Comparison of ENCODE assay signal across 18 cellular contexts in genomic region chr2:54956392-54956722, GRCh38.
DNase-seq lines count a peak whose midpoint lies in the region; ATAC-seq and TF ChIP-seq lines count a peak whose summit lies in the region.
"Had no signal": no experiment of that assay in that cellular context is flagged by ENCODE, and none has a peak within 500 bp of the region (broad histone marks: within the 10 kb centered on the region; RNA-seq: fewer than 3 reads in every experiment).

No MANE protein-coding gene starts in this region.

- no peaks in the 10 kb centered on the region for H3K36me3 Mint-ChIP-seq in natural killer cell treated with Interleukin-12 subunit alpha and Interleukin-12 subunit beta and Interleukin-15 and Interleukin-18, amount 100 ng/mL, for 72 hours
- H3K36me3 Mint-ChIP-seq in activated CD8-positive, alpha-beta memory T cell treated with anti-CD3 and anti-CD28 coated beads, Interleukin-2, amount 10 ng/mL, durations not matched to agents 7 days and 5 days: peaks cover 2% of the 10 kb centered on the region

- no peak for ATAC-seq in natural killer cell treated with Interleukin-12 subunit alpha and Interleukin-12 subunit beta and Interleukin-15 and Interleukin-18, amount 100 ng/mL, for 72 hours
- ATAC-seq in HG03139 (IDR thresholded peaks at IDR 0.05; ENCODE audit: unreplicated experiment) (no peak), HG03280 (IDR thresholded peaks at IDR 0.05; ENCODE audit: unreplicated experiment) (no peak)
- no peak for ATAC-seq in activated CD8-positive, alpha-beta memory T cell treated with anti-CD3 and anti-CD28 coated beads, Interleukin-2, amount 10 ng/mL, durations not matched to agents 7 days and 5 days

- peaks cover 46 to 48% of the 10 kb centered on the region in 2 donors for H3K4me1 Mint-ChIP-seq in natural killer cell treated with Interleukin-12 subunit alpha and Interleukin-12 subunit beta and Interleukin-15 and Interleukin-18, amount 100 ng/mL, for 72 hours (ENCODE audit: low read depth in 2 of 2)
- peaks cover 15% of the 10 kb centered on the region for H3K4me1 Mint-ChIP-seq in activated CD8-positive, alpha-beta memory T cell treated with anti-CD3 and anti-CD28 coated beads, Interleukin-2, amount 10 ng/mL, durations not matched to agents 7 days and 5 days

- no peaks in the 10 kb centered on the region for H3K27me3 ChIP-seq in esophagus squamous epithelium

- DNase-seq in Caki2 (ENCODE audit: low read depth) (peak; percentile 62), MV-4-11 (lab: John Stamatoyannopoulos, UW) (peak; percentile 13), esophagus squamous epithelium (lab: John Stamatoyannopoulos, UW) (no peak)
- DNase-seq in natural killer cell treated with Interleukin-12 subunit alpha and Interleukin-12 subunit beta and Interleukin-15 and Interleukin-18, amount 100 ng/mL, for 72 hours (ENCODE audit: low spot score): no peak
- DNase-seq in activated CD8-positive, alpha-beta memory T cell treated with anti-CD3 and anti-CD28 coated beads, Interleukin-2, amount 10 ng/mL, durations not matched to agents 7 days and 5 days: no peak
- DNase-seq: activated effector memory CD4-positive, alpha-beta T cell treated with anti-CD3 and anti-CD28 coated beads, Interleukin-2, amount 50 U/mL, for 16 hours; kidney glomerular epithelial cell; NCI-H2171 treated with DMSO at 0.1 percent for 48 hours; NCI-H526 treated with DMSO at 0.1 percent for 48 hours; psoas muscle; SHP77 treated with DMSO at 0.1 percent for 48 hours; stimulated activated naive CD4-positive, alpha-beta T cell had no signal

- H3K27me3 Mint-ChIP-seq in natural killer cell treated with Interleukin-12 subunit alpha and Interleukin-12 subunit beta and Interleukin-15 and Interleukin-18, amount 100 ng/mL, for 72 hours: no peaks in the 10 kb centered on the region
- no peaks in the 10 kb centered on the region for H3K27me3 Mint-ChIP-seq in activated CD8-positive, alpha-beta memory T cell treated with anti-CD3 and anti-CD28 coated beads, Interleukin-2, amount 10 ng/mL, durations not matched to agents 7 days and 5 days

- in situ Hi-C loops in Caki2 (cut with HindIII; ENCODE audit: low pct_unique_long_range_greater_than_20kb, low sequenced_read_pairs): no loop called here

- H3K4me3 Mint-ChIP-seq in natural killer cell treated with Interleukin-12 subunit alpha and Interleukin-12 subunit beta and Interleukin-15 and Interleukin-18, amount 100 ng/mL, for 72 hours: no peak overlapping the region
- no peak overlapping the region for H3K4me3 Mint-ChIP-seq in activated CD8-positive, alpha-beta memory T cell treated with anti-CD3 and anti-CD28 coated beads, Interleukin-2, amount 10 ng/mL, durations not matched to agents 7 days and 5 days
- H3K4me3 Mint-ChIP-seq: neural crest cell had no signal

- H3K36me3 ChIP-seq in esophagus squamous epithelium: no peaks in the 10 kb centered on the region
- H3K36me3 ChIP-seq: cardiac muscle cell, thoracic aorta had no signal

- peaks cover 0 to 23% (median 0%) of the 10 kb centered on the region in 3 donors for H3K4me1 ChIP-seq in esophagus squamous epithelium
- H3K4me1 ChIP-seq: psoas muscle had no signal

- peak overlapping the region in 3 of 4 donors; percentile 21 to 68 (median 47) for H3K27ac ChIP-seq in esophagus squamous epithelium
- H3K27ac ChIP-seq: cardiac muscle cell, epithelial cell of prostate, psoas muscle, thoracic aorta had no signal

- WGBS in esophagus squamous epithelium, 2 donors: 33 to 68% methylated on average over 2 of the region's 2 CpGs

- CTCF ChIA-PET in activated CD8-positive, alpha-beta memory T cell treated with anti-CD3 and anti-CD28 coated beads, Interleukin-2, amount 10 ng/mL, durations not matched to agents 7 days and 5 days (lab: Charles Lee): no interaction called here

- intact Hi-C loops in esophagus squamous epithelium (cut with DNase I): no loop called here

- H3K27ac Mint-ChIP-seq in natural killer cell treated with Interleukin-12 subunit alpha and Interleukin-12 subunit beta and Interleukin-15 and Interleukin-18, amount 100 ng/mL, for 72 hours: peak overlapping the region; percentile 86 to 97
- no peak overlapping the region for H3K27ac Mint-ChIP-seq in activated CD8-positive, alpha-beta memory T cell treated with anti-CD3 and anti-CD28 coated beads, Interleukin-2, amount 10 ng/mL, durations not matched to agents 7 days and 5 days

- TF ChIP-seq CTCF in esophagus squamous epithelium (IDR thresholded peaks at IDR 0.05): no peak

- no peaks in the 10 kb centered on the region for H3K9me3 ChIP-seq in esophagus squamous epithelium
- H3K9me3 ChIP-seq: psoas muscle, thoracic aorta had no signal

- TF ChIP-seq POLR2A in esophagus squamous epithelium (IDR thresholded peaks at IDR 0.05): no peak

- H3K4me3 ChIP-seq in esophagus squamous epithelium: no peak overlapping the region
- H3K4me3 ChIP-seq: cardiac muscle cell, psoas muscle, thoracic aorta had no signal

- no peaks in the 10 kb centered on the region for H3K9me3 Mint-ChIP-seq in natural killer cell treated with Interleukin-12 subunit alpha and Interleukin-12 subunit beta and Interleukin-15 and Interleukin-18, amount 100 ng/mL, for 72 hours
- H3K9me3 Mint-ChIP-seq in activated CD8-positive, alpha-beta memory T cell treated with anti-CD3 and anti-CD28 coated beads, Interleukin-2, amount 10 ng/mL, durations not matched to agents 7 days and 5 days (ENCODE audit: low read depth): peaks cover 2% of the 10 kb centered on the region
- H3K9me3 Mint-ChIP-seq: neural crest cell had no signal

Comparison
In these comparisons a context has a peak if more than half of its experiments do, and no peak if none do; other contexts are left out.
1. DNase-seq: peak in Caki2 (single experiment) and MV-4-11 (single experiment); none in esophagus squamous epithelium (single experiment), natural killer cell treated with Interleukin-12 subunit alpha and Interleukin-12 subunit beta and Interleukin-15 and Interleukin-18, amount 100 ng/mL, for 72 hours (single experiment) and activated CD8-positive, alpha-beta memory T cell treated with anti-CD3 and anti-CD28 coated beads, Interleukin-2, amount 10 ng/mL, durations not matched to agents 7 days and 5 days (single experiment).